In the genomic region with DNA sequence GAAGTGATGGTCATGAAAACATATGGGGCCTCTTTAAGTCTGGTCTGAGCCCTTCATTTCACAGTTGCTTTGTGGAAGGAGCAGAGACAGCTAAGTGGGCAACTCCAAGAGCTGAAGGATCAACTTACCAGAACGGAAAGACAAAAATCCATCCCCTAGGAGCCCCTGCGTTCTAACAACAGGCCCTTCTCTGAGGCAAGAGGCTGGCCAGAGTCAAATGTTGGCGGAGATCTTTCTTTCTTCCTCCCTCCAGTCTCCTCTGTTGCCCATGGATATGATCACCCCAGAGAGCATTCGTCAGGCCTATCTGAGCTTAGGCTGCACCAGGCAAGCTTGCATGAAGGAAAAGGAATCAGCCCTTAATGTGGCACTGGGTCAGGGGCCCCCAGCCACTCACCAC, we compare ENCODE assay signal across 16 cellular contexts. TPM values are rescaled to one million over a fixed set of nuclear protein-coding genes. Genes with fewer than 3 reads are reported as not detected.
DNase-seq lines count a peak whose midpoint lies in the region; ATAC-seq and TF ChIP-seq lines count a peak whose summit lies in the region.
"Had no signal": no experiment of that assay in that cellular context is flagged by ENCODE, and none has a peak within 500 bp of the region (broad histone marks: within the 10 kb centered on the region; RNA-seq: fewer than 3 reads in every experiment).

No MANE protein-coding gene starts in this region.

- in situ Hi-C loops in G401 (cut with HindIII; ENCODE audit: low sequenced_read_pairs) = no loop called here

- H3K9me3 Mint-ChIP-seq in progenitor cell of endocrine pancreas (ENCODE audit: low read depth) = peaks cover 4% of the 10 kb centered on the region
- no peaks in the 10 kb centered on the region for H3K9me3 Mint-ChIP-seq in CD4-positive, alpha-beta T cell
- H3K9me3 Mint-ChIP-seq: CD8-positive, alpha-beta T cell had no signal

- no peak overlapping the region for H3K4me3 Mint-ChIP-seq in progenitor cell of endocrine pancreas (ENCODE audit: low read depth)
- no peak overlapping the region for H3K4me3 Mint-ChIP-seq in CD4-positive, alpha-beta T cell
- H3K4me3 Mint-ChIP-seq: CD8-positive, alpha-beta T cell had no signal

- H3K27me3 Mint-ChIP-seq in progenitor cell of endocrine pancreas = peaks cover 20% of the 10 kb centered on the region
- no peaks in the 10 kb centered on the region for H3K27me3 Mint-ChIP-seq in CD4-positive, alpha-beta T cell

- no peaks in the 10 kb centered on the region for H3K9me3 ChIP-seq in CD4-positive, alpha-beta T cell (ENCODE audit: control insufficient read depth, low read length)
- H3K9me3 ChIP-seq: BE2C, HAP-1 had no signal

- DNase-seq in coronary artery (ENCODE audit: low spot score) (peak; percentile 31), left lobe of liver (ENCODE audit: low spot score) (peak; percentile 11), progenitor cell of endocrine pancreas (ENCODE audit: low spot score, unreplicated experiment) (peak; percentile 3), G401 (ENCODE audit: low spot score) (no peak), NK-92 (lab: John Stamatoyannopoulos, UW; ENCODE audit: unreplicated experiment) (no peak)
- DNase-seq in CD4-positive, alpha-beta T cell = no peak
- DNase-seq: BE2C; CD8-positive, alpha-beta T cell; COR-L47; DMS153; DMS79 treated with DMSO at 0.1 percent for 48 hours; GDM1 had no signal

- POLR2A ChIA-PET in CD4-positive, alpha-beta T cell (lab: Charles Lee) = no interaction called here

- TF ChIP-seq CTCF in coronary artery (IDR thresholded peaks at IDR 0.05) = no peak
- no peak for TF ChIP-seq CTCF in progenitor cell of endocrine pancreas (IDR thresholded peaks at IDR 0.05; ENCODE audit: unreplicated experiment)
- TF ChIP-seq CTCF in CD4-positive, alpha-beta T cell (IDR thresholded peaks at IDR 0.05) = no peak

- ATAC-seq in left lobe of liver = no peak
- ATAC-seq in CD4-positive, alpha-beta T cell (ENCODE audit: poor library complexity) = no peak
- ATAC-seq: A549; CD8-positive, alpha-beta T cell; HepG2 had no signal

- peaks cover 15% of the 10 kb centered on the region for H3K4me1 Mint-ChIP-seq in progenitor cell of endocrine pancreas (ENCODE audit: low read depth)
- peaks cover 19% of the 10 kb centered on the region for H3K4me1 Mint-ChIP-seq in CD4-positive, alpha-beta T cell (ENCODE audit: low read depth)

- H3K27ac ChIP-seq in coronary artery = no peak overlapping the region
- no peak overlapping the region for H3K27ac ChIP-seq in CD4-positive, alpha-beta T cell (ENCODE audit: low read depth, low read length)
- H3K27ac ChIP-seq: A549, C4-2B had no signal

- no peaks in the 10 kb centered on the region for H3K36me3 Mint-ChIP-seq in progenitor cell of endocrine pancreas (ENCODE audit: insufficient read depth)
- no peaks in the 10 kb centered on the region for H3K36me3 Mint-ChIP-seq in CD4-positive, alpha-beta T cell (ENCODE audit: low read depth)
- H3K36me3 Mint-ChIP-seq: CD8-positive, alpha-beta T cell had no signal

- H3K27ac Mint-ChIP-seq in progenitor cell of endocrine pancreas = no peak overlapping the region
- no peak overlapping the region for H3K27ac Mint-ChIP-seq in CD4-positive, alpha-beta T cell
- H3K27ac Mint-ChIP-seq: CD8-positive, alpha-beta T cell had no signal

- H3K4me3 ChIP-seq in coronary artery = no peak overlapping the region
- H3K4me3 ChIP-seq: A549, HAP-1 had no signal

- CTCF ChIA-PET in CD4-positive, alpha-beta T cell (lab: Charles Lee) = no interaction called here

- no peaks in the 10 kb centered on the region for H3K27me3 ChIP-seq in CD4-positive, alpha-beta T cell (ENCODE audit: control insufficient read depth, insufficient read depth, low read length)

- intact Hi-C loops in CD4-positive, alpha-beta T cell (cut with DNase I, micrococcal nuclease) = no loop called here

RNA-seq across cellular contexts. Expression of a gene that starts 53.1 kb away (rescaled TPM):
- 3.5 TPM for total RNA-seq in left lobe of liver
- total RNA-seq in progenitor cell of endocrine pancreas = 463 and 471 TPM in 2 replicates
- 88.7 and 110 TPM in 2 replicates for total RNA-seq in G401 (2014; rRNA removed; shearing (Covaris generic))
- 100 to 1,000 TPM; 159 to 163 TPM for total RNA-seq in CD4-positive, alpha-beta T cell

Comparison
In these comparisons a context has a peak if more than half of its experiments do, and no peak if none do; other contexts are left out.
1. DNase-seq: peak in coronary artery (single experiment), left lobe of liver (single experiment) and progenitor cell of endocrine pancreas (single experiment); none in G401 (single experiment), NK-92 (single experiment) and CD4-positive, alpha-beta T cell (0 of 10).
2. RNA of a gene that starts 53.1 kb away (total RNA-seq): 463 to 471 TPM in progenitor cell of endocrine pancreas, 159 to 163 TPM in CD4-positive, alpha-beta T cell and 88.7 to 110 TPM in G401; 3.5 TPM in left lobe of liver (single experiment); every median in the first group is over 10 times any median in the second.